In the genomic region with DNA sequence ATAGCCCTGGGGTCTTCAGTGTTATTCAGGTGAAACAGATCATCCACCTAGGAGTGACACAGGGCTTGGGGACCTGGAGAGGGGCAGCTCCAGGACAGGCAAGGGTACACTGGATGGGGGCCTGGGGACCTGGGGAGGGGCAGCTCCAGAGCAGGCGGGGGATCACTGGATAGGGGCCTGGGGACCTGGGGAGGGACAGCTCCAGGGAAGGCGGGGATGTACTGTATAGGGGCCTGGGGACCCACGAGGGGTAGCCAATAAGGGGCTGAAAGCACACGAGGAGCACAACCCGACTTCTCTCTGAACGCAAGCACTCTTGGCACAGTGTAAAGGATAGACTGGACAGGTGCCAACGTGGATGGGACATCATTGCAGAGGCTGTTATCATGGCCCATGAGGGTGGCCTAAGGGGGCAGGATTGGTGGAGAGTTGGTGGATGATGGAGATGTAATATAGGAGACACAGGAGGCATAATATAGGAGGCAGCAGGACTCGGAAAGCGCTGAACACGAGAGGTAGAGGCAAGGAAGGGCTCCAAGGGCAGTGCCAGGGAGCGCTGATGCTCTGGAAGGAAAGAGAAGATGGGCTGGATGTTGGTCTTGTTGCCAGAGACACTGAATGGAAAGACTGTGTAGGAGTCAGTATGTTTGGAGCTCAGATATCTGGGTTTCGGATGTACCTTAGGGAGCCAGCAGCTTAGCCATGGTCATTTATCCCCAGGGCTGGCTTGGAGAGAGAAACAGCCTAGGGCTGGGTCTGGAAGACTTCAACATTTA, we compare ENCODE assay signal across 1 cellular context.
TF ChIP-seq lines count a peak whose summit lies in the region.

No MANE protein-coding gene starts in this region.

TF ChIP-seq in H1, 55 proteins besides CTCF, POLR2A, EP300 and RAD21:
- TF ChIP-seq CTBP2 (IDR thresholded peaks at IDR 0.05; ENCODE audit: borderline replicate concordance, insufficient read depth, insufficient read length, low read length) (no peak), POLR2AphosphoS5 (IDR thresholded peaks at IDR 0.05; ENCODE audit: low read depth, low read length) (no peak), TAF1 (IDR thresholded peaks at IDR 0.05; ENCODE audit: low read depth, low read length) (no peak), CBX5 (IDR thresholded peaks at IDR 0.05; ENCODE audit: low read depth, low read length) (no peak), RXRA (IDR thresholded peaks at IDR 0.05; ENCODE audit: insufficient read depth, low read depth, low read length) (no peak), EZH2 (IDR thresholded peaks at IDR 0.05; ENCODE audit: low read depth, low read length, severe bottlenecking) (no peak), SP4 (IDR thresholded peaks at IDR 0.05; ENCODE audit: low read length) (no peak), HDAC2 (IDR thresholded peaks at IDR 0.05; ENCODE audit: borderline replicate concordance in 1 of 2, low read depth in 2 of 2, low read length in 2 of 2) (no peak), TBP (IDR thresholded peaks at IDR 0.05; ENCODE audit: low read depth, low read length) (no peak), GABPA (IDR thresholded peaks at IDR 0.05; ENCODE audit: borderline replicate concordance, insufficient read depth, low read length) (no peak), JUN (IDR thresholded peaks at IDR 0.05; ENCODE audit: low read depth, low read length) (no peak), SIN3A (conservative IDR thresholded peaks at IDR 0.05 in 1 of 2, IDR thresholded peaks at IDR 0.05 in 1 of 2; ENCODE audit: low read depth in 1 of 2, low read length in 2 of 2) (no peak), CBX8 (IDR thresholded peaks at IDR 0.05; ENCODE audit: borderline replicate concordance, low read depth, low read length) (no peak)
- TF ChIP-seq, protein P1, sequence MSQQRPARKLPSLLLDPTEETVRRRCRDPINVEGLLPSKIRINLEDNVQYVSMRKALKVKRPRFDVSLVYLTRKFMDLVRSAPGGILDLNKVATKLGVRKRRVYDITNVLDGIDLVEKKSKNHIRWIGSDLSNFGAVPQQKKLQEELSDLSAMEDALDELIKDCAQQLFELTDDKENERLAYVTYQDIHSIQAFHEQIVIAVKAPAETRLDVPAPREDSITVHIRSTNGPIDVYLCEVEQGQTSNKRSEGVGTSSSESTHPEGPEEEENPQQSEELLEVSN (IDR thresholded peaks at IDR 0.05) = no peak
